Comparison of ENCODE assay signal across 1 cellular context in genomic region chr10:120508393-120508792, GRCh38.
TF ChIP-seq lines count a peak whose summit lies in the region.

No MANE protein-coding gene starts in this region.

TF ChIP-seq in SK-N-SH, 30 proteins besides CTCF, POLR2A, EP300 and RAD21 (continued from another document):
- TF ChIP-seq TEAD4 (IDR thresholded peaks at IDR 0.05; ENCODE audit: borderline replicate concordance, insufficient read depth) (peak; percentile 66; the same call in 1 of the 2 replicates), JUND (IDR thresholded peaks at IDR 0.05) (peak; percentile 88), CHD2 (IDR thresholded peaks at IDR 0.05; ENCODE audit: low read length, partially characterized antibody) (no peak), RXRA (IDR thresholded peaks at IDR 0.05; ENCODE audit: borderline replicate concordance, low read depth) (peak; percentile 60; the same call in 1 of the 2 replicates), PBX3 (IDR thresholded peaks at IDR 0.05) (peak; percentile 76), SIN3A (IDR thresholded peaks at IDR 0.05; ENCODE audit: borderline replicate concordance, low read depth, low read length) (peak; percentile 44; the same call in 1 of the 2 replicates), GATA2 (CRISPR knock-in tag; IDR thresholded peaks at IDR 0.05) (no peak), RFX5 (IDR thresholded peaks at IDR 0.05; ENCODE audit: low read length) (no peak), NFIC (IDR thresholded peaks at IDR 0.05; ENCODE audit: borderline replicate concordance) (peak; percentile 88), FOXJ3 (CRISPR knock-in tag; IDR thresholded peaks at IDR 0.05) (no peak), REST (IDR thresholded peaks at IDR 0.05; ENCODE audit: low read depth, low read length) (peak; percentile 62; the same call in 1 of the 2 replicates)
